ENCODE assay signal across 24 cellular contexts in genomic region chr10:49033939-49034338, GRCh38.
DNase-seq lines count a peak whose midpoint lies in the region; ATAC-seq, FAIRE-seq and TF ChIP-seq lines count a peak whose summit lies in the region.
"Had no signal": no experiment of that assay in that cellular context is flagged by ENCODE, and none has a peak within 500 bp of the region (broad histone marks: within the 10 kb centered on the region; RNA-seq: fewer than 3 reads in every experiment).

No MANE protein-coding gene starts in this region.

- BruUV-seq in GM12878 (replicated peaks; lab: Mats Ljungman, UMichigan): no TSS peak
- BruUV-seq in OCI-LY7 (replicated peaks; lab: Mats Ljungman, UMichigan): no TSS peak

- POLR2A ChIA-PET in HEK293T (lab: Yijun Ruan, JAX): no interaction called here
- POLR2A ChIA-PET in GM12878 (lab: Charles Lee): no interaction called here
- POLR2A ChIA-PET in OCI-LY7 (lab: Charles Lee): no interaction called here

- H3K79me2 ChIP-seq in GM12878 (ENCODE audit: control insufficient read depth, insufficient read depth, low read length) (no peaks in the 10 kb centered on the region), OCI-LY7 (ENCODE audit: insufficient read depth, low read depth, low read length) (no peaks in the 10 kb centered on the region)

- H3K27me3 ChIP-seq in GM12878 (replicated peaks in 1 of 2; ENCODE audit: control insufficient read depth in 2 of 2, insufficient read depth in 2 of 2, low read length in 1 of 2) (no peaks in the 10 kb centered on the region; a peak in 2 of 4 replicates), testis (no peaks in the 10 kb centered on the region)
- H3K27me3 ChIP-seq: BE2C; BLaER1 treated with 17β-estradiol and CSF1 and Interleukin-3, amounts not matched to agents 10 nM and 100 nM had no signal

- no peaks in the 10 kb centered on the region for H3K9me2 ChIP-seq in OCI-LY7 (ENCODE audit: insufficient read depth, low read length)

- no peak overlapping the region for H2AFZ ChIP-seq in GM12878 (ENCODE audit: control insufficient read depth, low read depth, low read length)
- no peak overlapping the region for H2AFZ ChIP-seq in OCI-LY7 (ENCODE audit: low read length)
- H2AFZ ChIP-seq: GM23248 had no signal

- no peak for TF ChIP-seq EP300 in GM12878 (IDR thresholded peaks at IDR 0.05; ENCODE audit: borderline replicate concordance in 1 of 2, control insufficient read depth in 1 of 2, low read depth in 2 of 2, low read length in 2 of 2)

- in situ Hi-C loops in GM12878 (cut with MboI): no loop called here

- RAD21 ChIA-PET in GM12878 (lab: Charles Lee; ENCODE audit: unreplicated experiment): no interaction called here

- H3K9me3 ChIP-seq in GM12878 (replicated peaks; ENCODE audit: control insufficient read depth, insufficient read depth, low read length) (no peaks in the 10 kb centered on the region), testis (no peaks in the 10 kb centered on the region), OCI-LY7 (ENCODE audit: low read length) (no peaks in the 10 kb centered on the region)
- H3K9me3 ChIP-seq: A549, BE2C had no signal

- no peak for TF ChIP-seq POLR2A in GM12891 (IDR thresholded peaks at IDR 0.05; ENCODE audit: low read depth, low read length)
- no peak for TF ChIP-seq POLR2A in GM12878 (IDR thresholded peaks at IDR 0.05; ENCODE audit: low read depth, low read length)
- TF ChIP-seq POLR2A in testis (IDR thresholded peaks at IDR 0.05): no peak

- H3K36me3 ChIP-seq in GM12878 (ENCODE audit: control insufficient read depth in 2 of 2, insufficient read depth in 2 of 2, low read length in 1 of 2) (no peaks in the 10 kb centered on the region), testis (ENCODE audit: low read depth, missing control alignments) (no peaks in the 10 kb centered on the region), OCI-LY7 (ENCODE audit: insufficient read depth, low read length) (no peaks in the 10 kb centered on the region)
- H3K36me3 ChIP-seq: BE2C; BLaER1 treated with 17β-estradiol and CSF1 and Interleukin-3, amounts not matched to agents 10 nM and 100 nM had no signal

- no peak overlapping the region for H3K27ac ChIP-seq in GM12878 (ENCODE audit: control insufficient read depth, insufficient read depth)
- no peak overlapping the region for H3K27ac ChIP-seq in testis
- no peak overlapping the region for H3K27ac ChIP-seq in OCI-LY7 (ENCODE audit: low read depth, low read length, poor library complexity, severe bottlenecking)
- H3K27ac ChIP-seq: A549; BLaER1 treated with 17β-estradiol and CSF1 and Interleukin-3, amounts not matched to agents 10 nM and 100 nM; GM23248 had no signal

- TF ChIP-seq RAD21 in GM12878 (IDR thresholded peaks at IDR 0.05; ENCODE audit: insufficient read depth, low read depth, low read length): no peak

- SMC1A ChIA-PET in GM12878 (lab: Charles Lee; ENCODE audit: uncharacterized antibody, unreplicated experiment): no interaction called here

- H3K4me3 ChIP-seq in GM12878: no peak overlapping the region
- H3K4me3 ChIP-seq in testis: no peak overlapping the region
- no peak overlapping the region for H3K4me3 ChIP-seq in OCI-LY7 (ENCODE audit: low read depth, low read length, poor library complexity, severe bottlenecking)
- H3K4me3 ChIP-seq: A549; BLaER1 treated with 17β-estradiol and CSF1 and Interleukin-3, amounts not matched to agents 10 nM and 100 nM; GM23248 had no signal

- H3K4me2 ChIP-seq in GM12878 (ENCODE audit: control insufficient read depth, insufficient read depth): no peak overlapping the region
- no peak overlapping the region for H3K4me2 ChIP-seq in OCI-LY7 (ENCODE audit: low read length)
- H3K4me2 ChIP-seq: A549; BLaER1 treated with 17β-estradiol and CSF1 and Interleukin-3, amounts not matched to agents 10 nM and 100 nM had no signal

- no peak for TF ChIP-seq CTCF in GM12878 (IDR thresholded peaks at IDR 0.05 in 2 of 3, conservative IDR thresholded peaks at IDR 0.05 in 1 of 3; ENCODE audit: control insufficient read depth in 2 of 3, extremely low read depth in 1 of 3, insufficient read depth in 1 of 3, low read depth in 3 of 3, low read length in 3 of 3)
- no peak for TF ChIP-seq CTCF in testis (IDR thresholded peaks at IDR 0.05)
- no peak for TF ChIP-seq CTCF in OCI-LY7 (conservative IDR thresholded peaks at IDR 0.05; ENCODE audit: low read length)

- no peak overlapping the region for H3K9ac ChIP-seq in GM12878 (ENCODE audit: control insufficient read depth, insufficient read depth, low read length)
- H3K9ac ChIP-seq: BLaER1 treated with 17β-estradiol and CSF1 and Interleukin-3, amounts not matched to agents 10 nM and 100 nM; GM23248 had no signal

- no peaks in the 10 kb centered on the region; the same call in 1 of the 2 replicates for H4K20me1 ChIP-seq in GM12878 (ENCODE audit: control insufficient read depth, insufficient read depth)
- H4K20me1 ChIP-seq in OCI-LY7 (ENCODE audit: insufficient read depth, low read length): no peaks in the 10 kb centered on the region
- H4K20me1 ChIP-seq: BLaER1 treated with 17β-estradiol and CSF1 and Interleukin-3, amounts not matched to agents 10 nM and 100 nM had no signal

- no peak for DNase-seq in GM12891 (ENCODE audit: insufficient read length, low spot score)
- DNase-seq in HEK293T (ENCODE audit: extremely low spot score): no peak
- DNase-seq in GM12878 (ENCODE audit: low read depth, low spot score): no peak
- DNase-seq in urothelium cell line (ENCODE audit: low spot score): no peak
- no peak for DNase-seq in testis
- no peak for DNase-seq in OCI-LY7 (ENCODE audit: low spot score)
- DNase-seq: 8988T; ACHN; AML-193; BE2C; CD4-positive, alpha-beta T cell; CD8-positive, alpha-beta memory T cell; DMS 273 treated with DMSO at 0.1 percent for 48 hours; DMS79; EL; GDM1; GM23248; H9 had no signal

- ATAC-seq in GM12878 (no peak), GM19452 (IDR thresholded peaks at IDR 0.05; ENCODE audit: unreplicated experiment) (no peak)
- ATAC-seq: A549, HCT116 had no signal

- 43% methylated on average over 1 of the region's 1 CpG for WGBS in GM12878 (ENCODE audit: insufficient coverage, insufficient replicate concordance, low lambda C conversion rate, missing lambda C conversion rate)
- WGBS in testis, 2 donors: 89 to 90% methylated on average over 1 of the region's 1 CpG

- H3K4me1 ChIP-seq in GM12878 (ENCODE audit: control insufficient read depth, insufficient read depth, low read length): 0 out of 2 replicates have a peak, but pooled peaks cover 3% of the 10 kb centered on the region
- no peaks in the 10 kb centered on the region for H3K4me1 ChIP-seq in testis
- H3K4me1 ChIP-seq in OCI-LY7 (ENCODE audit: insufficient read depth, low read length, poor library complexity, severe bottlenecking): no peaks in the 10 kb centered on the region
- H3K4me1 ChIP-seq: A549; BE2C; BLaER1 treated with 17β-estradiol and CSF1 and Interleukin-3, amounts not matched to agents 10 nM and 100 nM had no signal

- CTCF ChIA-PET in HEK293T (lab: Yijun Ruan, JAX) (no interaction called here), GM12878 (lab: Yijun Ruan, JAX) (no interaction called here), OCI-LY7 (lab: Charles Lee; ENCODE audit: unreplicated experiment) (no interaction called here)

- intact Hi-C loops in GM12878 (cut with micrococcal nuclease; ENCODE audit: unreplicated experiment): no loop called here
- intact Hi-C loops in testis (cut with DNase I; ENCODE audit: low total_unique reads): no loop called here
- intact Hi-C loops in OCI-LY7 (cut with micrococcal nuclease; ENCODE audit: unreplicated experiment): no loop called here

- FAIRE-seq in GM12891 (lab: Jason Lieb, UNC) (peak; percentile 35), GM12878 (lab: Jason Lieb, UNC) (no peak), urothelium cell line (lab: Jason Lieb, UNC) (peak; percentile 99)
- FAIRE-seq: A549, D721Med, GM12892 had no signal

TF ChIP-seq in GM12891, 5 proteins besides CTCF, POLR2A, EP300 and RAD21:
- TF ChIP-seq POLR2AphosphoS5 (IDR thresholded peaks at IDR 0.05; ENCODE audit: low read depth, low read length) (no peak), TAF1 (IDR thresholded peaks at IDR 0.05; ENCODE audit: low read depth, low read length) (no peak), PAX5 (IDR thresholded peaks at IDR 0.05; ENCODE audit: insufficient read depth, low read length, severe bottlenecking) (no peak), SPI1 (IDR thresholded peaks at IDR 0.05; ENCODE audit: low read depth, low read length) (no peak), POU2F2 (IDR thresholded peaks at IDR 0.05; ENCODE audit: low read depth, low read length) (no peak)

TF ChIP-seq in HEK293T, 16 proteins besides CTCF, POLR2A, EP300 and RAD21:
- no peak for TF ChIP-seq SP1 (IDR thresholded peaks at IDR 0.05)
- no peak for TF ChIP-seq ARNT (IDR thresholded peaks at IDR 0.05)
- TF ChIP-seq SUZ12 (IDR thresholded peaks at IDR 0.05): 0 out of 2 replicates have a peak, but pooled peaks have one; percentile 23
- TF ChIP-seq CTBP1 (IDR thresholded peaks at IDR 0.05; ENCODE audit: borderline replicate concordance): no peak
- no peak for TF ChIP-seq FOXA1 (IDR thresholded peaks at IDR 0.05)
- TF ChIP-seq L3MBTL2 (conservative IDR thresholded peaks at IDR 0.05): no peak
- no peak for TF ChIP-seq NFRKB (IDR thresholded peaks at IDR 0.05)
TF ChIP-seq in HEK293T: peak in this region for 1.

TF ChIP-seq in GM12878, 131 proteins besides CTCF, POLR2A, EP300 and RAD21:
- no peak for TF ChIP-seq RUNX3 (IDR thresholded peaks at IDR 0.05; ENCODE audit: low read length)
- peak; percentile 66; the same call in 1 of the 2 replicates for TF ChIP-seq HDGF (IDR thresholded peaks at IDR 0.05)
